ENCODE assay signal across 8 cellular contexts in genomic region chr3:50192689-50193141, GRCh38. TPM values are rescaled to one million over a fixed set of nuclear protein-coding genes. Genes with fewer than 3 reads are reported as not detected.
DNase-seq lines count a peak whose midpoint lies in the region; ATAC-seq and TF ChIP-seq lines count a peak whose summit lies in the region.

No MANE protein-coding gene starts in this region.

- H3K4me3 ChIP-seq in fibroblast of villous mesenchyme (ENCODE audit: low read depth, low read length): no peak overlapping the region
- H3K4me3 ChIP-seq in thyroid gland (replicated peaks in 1 of 3): no peak overlapping the region

- peaks cover 0 to 19% of the 10 kb centered on the region in 2 donors for H3K4me1 ChIP-seq in thyroid gland

- no peaks in the 10 kb centered on the region for H3K36me3 Mint-ChIP-seq in activated T-helper 17 cell treated with anti-CD3 and anti-CD28 coated beads, Interleukin-2, amount 50 U/mL, for 72 hours (ENCODE audit: low read depth)

- H3K36me3 ChIP-seq in thyroid gland: no peaks in the 10 kb centered on the region

- peaks cover 18% of the 10 kb centered on the region for H3K27me3 ChIP-seq in thyroid gland

- no peak overlapping the region for H3K4me3 Mint-ChIP-seq in activated T-helper 17 cell treated with anti-CD3 and anti-CD28 coated beads, Interleukin-2, amount 50 U/mL, for 72 hours

- DNase-seq in HK-2 (ENCODE audit: unreplicated experiment) (peak; percentile 60), RPMI8226 (peak; percentile 76), fibroblast of villous mesenchyme (ENCODE audit: low read depth) (peak; percentile 60), occipital lobe (lab: John Stamatoyannopoulos, UW) (peak; percentile 39), thyroid gland (peak; percentile 70 to 74)

- intact Hi-C loops in thyroid gland (cut with DNase I): loop anchor here (1.0 kb wide), 1 partner anchor 34 kb away; no protein-coding TSS in a partner anchor

- no peaks in the 10 kb centered on the region for H3K9me3 ChIP-seq in thyroid gland

- no peak overlapping the region for H3K27ac Mint-ChIP-seq in activated T-helper 17 cell treated with anti-CD3 and anti-CD28 coated beads, Interleukin-2, amount 50 U/mL, for 72 hours

- no peak overlapping the region for H3K27ac ChIP-seq in C4-2B
- H3K27ac ChIP-seq in thyroid gland: no peak overlapping the region

- peak; percentile 61 for ATAC-seq in activated T-helper 17 cell treated with anti-CD3 and anti-CD28 coated beads, Interleukin-2, amount 50 U/mL, for 72 hours (replicated peaks)
- no peak for ATAC-seq in HG03354 (IDR thresholded peaks at IDR 0.05; ENCODE audit: poor library complexity, severe bottlenecking, unreplicated experiment)

- no peak for TF ChIP-seq POLR2A in thyroid gland (IDR thresholded peaks at IDR 0.05)

- no peaks in the 10 kb centered on the region for H3K27me3 Mint-ChIP-seq in activated T-helper 17 cell treated with anti-CD3 and anti-CD28 coated beads, Interleukin-2, amount 50 U/mL, for 72 hours

- WGBS in thyroid gland, 2 donors: 12 to 16% methylated on average over 16 to 21 of the region's 21 CpGs

- no peaks in the 10 kb centered on the region for H3K4me1 Mint-ChIP-seq in activated T-helper 17 cell treated with anti-CD3 and anti-CD28 coated beads, Interleukin-2, amount 50 U/mL, for 72 hours

- no peaks in the 10 kb centered on the region for H3K9me3 Mint-ChIP-seq in activated T-helper 17 cell treated with anti-CD3 and anti-CD28 coated beads, Interleukin-2, amount 50 U/mL, for 72 hours

- peak; percentile 88 for TF ChIP-seq CTCF in C4-2B (conservative IDR thresholded peaks at IDR 0.05)
- peak; percentile 94 for TF ChIP-seq CTCF in fibroblast of villous mesenchyme (IDR thresholded peaks at IDR 0.05; ENCODE audit: insufficient read depth, low read depth, low read length)
- TF ChIP-seq CTCF in thyroid gland (IDR thresholded peaks at IDR 0.05): peak; percentile 79 to 93 (median 86)

RNA-seq across cellular contexts. Expression of gene GNAT1, which starts 1.3 kb away (rescaled TPM):
- total RNA-seq in activated T-helper 17 cell treated with anti-CD3 and anti-CD28 coated beads, Interleukin-2, amount 50 U/mL, for 72 hours: not detected
- total RNA-seq in fibroblast of villous mesenchyme (not detected in 2 replicates), occipital lobe (not detected), thyroid gland (not detected)

RNA-seq across cellular contexts. Expression of gene SLC38A3, which starts 12.4 kb away (rescaled TPM):
- total RNA-seq in activated T-helper 17 cell treated with anti-CD3 and anti-CD28 coated beads, Interleukin-2, amount 50 U/mL, for 72 hours: under 1 TPM in 1 of 2 donors, not detected in 1; 0.71 TPM
- total RNA-seq in fibroblast of villous mesenchyme: not detected in 2 replicates
- 5.0 TPM for total RNA-seq in occipital lobe
- 1 to 10 TPM; 1.1 to 5.0 (median 3.6) TPM for total RNA-seq in thyroid gland

RNA-seq across cellular contexts. Expression of gene SEMA3F, which starts 37.6 kb away (rescaled TPM):
- 1 to 10 TPM in 1 of 2 donors, not detected in 1; 1.5 TPM for total RNA-seq in activated T-helper 17 cell treated with anti-CD3 and anti-CD28 coated beads, Interleukin-2, amount 50 U/mL, for 72 hours
- total RNA-seq in fibroblast of villous mesenchyme: 0.32 and 0.86 TPM in 2 replicates
- total RNA-seq in occipital lobe: 5.8 TPM
- total RNA-seq in thyroid gland: 10 to 100 TPM; 13.2 to 44.2 (median 38.2) TPM

RNA-seq across cellular contexts. Expression of gene GNAI2, which starts 43.3 kb away (rescaled TPM):
- total RNA-seq in activated T-helper 17 cell treated with anti-CD3 and anti-CD28 coated beads, Interleukin-2, amount 50 U/mL, for 72 hours: 100 to 1,000 TPM; 283 to 392 TPM
- total RNA-seq in fibroblast of villous mesenchyme (265 and 297 TPM in 2 replicates), occipital lobe (84.5 TPM), thyroid gland (100 to 1,000 TPM; 111 to 171 (median 142) TPM)
